8 cellular contexts compared by ENCODE assay signal in the genomic region with DNA sequence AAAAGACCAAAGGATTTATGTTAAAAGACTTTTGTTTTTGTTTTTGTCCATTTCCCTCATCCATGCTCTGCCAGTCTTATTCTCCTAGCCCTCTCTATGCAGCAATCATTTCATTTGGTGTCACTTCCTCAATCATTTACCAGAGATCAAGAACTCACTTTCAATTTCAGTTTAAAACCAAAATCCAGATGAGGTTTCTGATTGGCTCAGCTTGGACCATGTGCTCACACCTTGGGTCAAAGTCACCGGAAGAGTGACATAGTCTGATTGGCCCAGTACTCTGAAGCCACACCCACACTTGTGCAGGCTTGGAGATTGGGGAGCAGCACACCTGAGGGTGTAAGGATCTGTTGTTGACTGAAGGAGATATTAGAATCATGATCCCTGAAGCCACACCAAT.
DNase-seq lines count a peak whose midpoint lies in the region; ATAC-seq, FAIRE-seq and TF ChIP-seq lines count a peak whose summit lies in the region.

No MANE protein-coding gene starts in this region.

- TF ChIP-seq CTCF in heart right ventricle (IDR thresholded peaks at IDR 0.05): no peak

- WGBS in heart right ventricle, 2 donors: 66 to 83% methylated on average over 1 of the region's 1 CpG

- no peak for FAIRE-seq in urothelium cell line (lab: Jason Lieb, UNC)

- peaks cover 0 to 5% (median 0%) of the 10 kb centered on the region in 11 donors for H3K9me3 ChIP-seq in heart right ventricle

- ATAC-seq in activated CD4-positive, CD25-positive, alpha-beta regulatory T cell treated with anti-CD3 and anti-CD28 coated beads, Interleukin-2, amount 50 U/mL, for 24 hours: peak; percentile 49 to 55
- ATAC-seq in HG02642 (IDR thresholded peaks at IDR 0.05; ENCODE audit: poor library complexity, unreplicated experiment) (peak; percentile 81), heart right ventricle (peak in 6 of 8 donors; percentile 32 to 61 (median 56))

- no peaks in the 10 kb centered on the region for H3K27me3 ChIP-seq in heart right ventricle

- peaks cover 0 to 35% (median 16%) of the 10 kb centered on the region in 9 donors for H3K4me1 ChIP-seq in heart right ventricle

- H3K27ac ChIP-seq in heart right ventricle: peak overlapping the region in 5 of 10 donors; percentile 25 to 87 (median 48)

- no peak for DNase-seq in activated CD4-positive, CD25-positive, alpha-beta regulatory T cell (lab: John Stamatoyannopoulos, UW)
- DNase-seq in NOMO-1 (lab: John Stamatoyannopoulos, UW; ENCODE audit: unreplicated experiment in 2 of 2) (peak; percentile 50 to 89), heart right ventricle (no peak), urothelium cell line (ENCODE audit: low spot score) (no peak), NCI-H82 (lab: John Stamatoyannopoulos, UW) (no peak), HuH-7 (ENCODE audit: low spot score) (no peak)

- H3K4me3 ChIP-seq in heart right ventricle: peak overlapping the region in 5 of 10 donors; percentile 48 to 58 (median 51)

- intact Hi-C loops in heart right ventricle (cut with DNase I): loop anchor here in 7 of 10 donors (5.0 to 10.0 kb wide), 9 partner anchors 77 to 1581 kb away; partner anchors contain the start of genes BRINP1 (in 2 of the 7) and TLR4 (in 2 of the 7)

- no peaks in the 10 kb centered on the region for H3K36me3 ChIP-seq in heart right ventricle

Comparison
In these comparisons a context has a peak if more than half of its experiments do, and no peak if none do; other contexts are left out.
1. DNase-seq: peak in NOMO-1 (2 of 2); none in activated CD4-positive, CD25-positive, alpha-beta regulatory T cell (0 of 4), heart right ventricle (0 of 2), urothelium cell line (single experiment), NCI-H82 (single experiment) and HuH-7 (single experiment).
2. Peak in every context shown above with its lines, with median percentiles within 50 percentile points of each other: ATAC-seq.